In genomic region chr10:84270708-84271107, GRCh38 we compare ENCODE assay signal across 26 cellular contexts. TPM values are rescaled to one million over a fixed set of nuclear protein-coding genes. Genes with fewer than 3 reads are reported as not detected.
DNase-seq lines count a peak whose midpoint lies in the region; ATAC-seq and TF ChIP-seq lines count a peak whose summit lies in the region.
"Had no signal": no experiment of that assay in that cellular context is flagged by ENCODE, and none has a peak within 500 bp of the region (broad histone marks: within the 10 kb centered on the region; RNA-seq: fewer than 3 reads in every experiment).

No MANE protein-coding gene starts in this region.

- POLR2A ChIA-PET in WTC11 (lab: Charles Lee): no interaction called here

- ATAC-seq in WTC11: no peak
- no peak for ATAC-seq in GM21423 (IDR thresholded peaks at IDR 0.05; ENCODE audit: unreplicated experiment)
- ATAC-seq: gastroesophageal sphincter; left lobe of liver; SK-N-SH treated with all-trans-retinoic acid at 6 μM for 48 hours; stimulated activated naive B cell treated with anti-CD40 and anti-IgM and Interleukin-4, amounts not matched to agents 10 μg/mL and 1 μg/mL and 100 μg/mL, for 72 hours had no signal

- no peak overlapping the region for H3K9ac ChIP-seq in endodermal cell (ENCODE audit: extremely low read depth, low read length, poor library complexity, severe bottlenecking)

- H3K4me1 Mint-ChIP-seq in endodermal cell: peaks cover 18% of the 10 kb centered on the region
- H3K4me1 Mint-ChIP-seq in WTC11: peaks cover 9% of the 10 kb centered on the region
- H3K4me1 Mint-ChIP-seq: CD14-positive monocyte; stimulated activated naive B cell treated with anti-CD40 and anti-IgM and Interleukin-4, amounts not matched to agents 10 μg/mL and 1 μg/mL and 100 μg/mL, for 72 hours had no signal

- H3K27ac ChIP-seq in endodermal cell (ENCODE audit: low read depth, low read length): no peak overlapping the region
- H3K27ac ChIP-seq: dorsolateral prefrontal cortex, gastroesophageal sphincter, right atrium auricular region, tibial nerve had no signal

- DNase-seq in COR-L47 (lab: John Stamatoyannopoulos, UW) (peak; percentile 35), LoVo (ENCODE audit: low spot score) (peak; percentile 15), NCI-H2196 (lab: John Stamatoyannopoulos, UW; ENCODE audit: unreplicated experiment) (peak; percentile 67), endodermal cell (peak; percentile 52), hypothalamus (lab: John Stamatoyannopoulos, UW) (no peak), WTC11 (ENCODE audit: low spot score) (no peak), NCI-H2227 (lab: John Stamatoyannopoulos, UW; ENCODE audit: unreplicated experiment) (no peak)
- DNase-seq: activated CD4-positive, alpha-beta T cell treated with anti-CD3 and anti-CD28 coated beads for 4 hours; activated CD8-positive, alpha-beta memory T cell treated with anti-CD3 and anti-CD28 coated beads, Interleukin-2, amount 50 U/mL, for 4 hours; activated effector memory CD4-positive, alpha-beta T cell treated with anti-CD3 and anti-CD28 coated beads, Interleukin-2, amount 50 U/mL, for 16 hours; dorsolateral prefrontal cortex; NCI-H526 treated with DMSO at 0.1 percent for 48 hours; nucleus accumbens; stimulated activated CD4-positive, alpha-beta T cell treated with anti-CD3 and anti-CD28 coated beads, Interleukin-15, amount 100 ng/mL, for 24 hours; stimulated activated naive B cell treated with anti-CD40 and anti-IgM and Interleukin-4, amounts not matched to agents 10 μg/mL and 1 μg/mL and 100 μg/mL, for 72 hours had no signal

- no peaks in the 10 kb centered on the region for H3K9me3 ChIP-seq in endodermal cell (ENCODE audit: control insufficient read depth, low read length)
- H3K9me3 ChIP-seq: gastroesophageal sphincter, HAP-1, right atrium auricular region, tibial nerve had no signal

- H3K36me3 Mint-ChIP-seq in endodermal cell (ENCODE audit: low read depth) (no peaks in the 10 kb centered on the region), WTC11 (no peaks in the 10 kb centered on the region)
- H3K36me3 Mint-ChIP-seq: CD14-positive monocyte; stimulated activated naive B cell treated with anti-CD40 and anti-IgM and Interleukin-4, amounts not matched to agents 10 μg/mL and 1 μg/mL and 100 μg/mL, for 72 hours had no signal

- H3K4me1 ChIP-seq in endodermal cell (ENCODE audit: control insufficient read depth, insufficient read depth, low read length): peaks cover 9% of the 10 kb centered on the region
- H3K4me1 ChIP-seq: gastroesophageal sphincter, HAP-1, right atrium auricular region, tibial nerve had no signal

- no peaks in the 10 kb centered on the region for H3K27me3 ChIP-seq in endodermal cell (ENCODE audit: control insufficient read depth, insufficient read depth, low read length, poor library complexity, severe bottlenecking)
- H3K27me3 ChIP-seq: right atrium auricular region, tibial nerve had no signal

- H3K36me3 ChIP-seq in endodermal cell (ENCODE audit: control insufficient read depth, insufficient read depth, low read length): no peaks in the 10 kb centered on the region
- H3K36me3 ChIP-seq: gastroesophageal sphincter, HAP-1, right atrium auricular region, tibial nerve had no signal

- peak overlapping the region; percentile 22 for H3K4me3 Mint-ChIP-seq in endodermal cell
- H3K4me3 Mint-ChIP-seq in WTC11: no peak overlapping the region
- H3K4me3 Mint-ChIP-seq: CD14-positive monocyte; stimulated activated naive B cell treated with anti-CD40 and anti-IgM and Interleukin-4, amounts not matched to agents 10 μg/mL and 1 μg/mL and 100 μg/mL, for 72 hours had no signal

- no CpG with 5 or more reads among the region's 1 CpG for WGBS in endodermal cell (ENCODE audit: insufficient coverage in 1 of 2, insufficient read length in 1 of 2), 2 experiments

- H3K9me3 Mint-ChIP-seq in endodermal cell (no peaks in the 10 kb centered on the region), WTC11 (no peaks in the 10 kb centered on the region)
- H3K9me3 Mint-ChIP-seq: CD14-positive monocyte; stimulated activated naive B cell treated with anti-CD40 and anti-IgM and Interleukin-4, amounts not matched to agents 10 μg/mL and 1 μg/mL and 100 μg/mL, for 72 hours had no signal

- TF ChIP-seq CTCF in endodermal cell (conservative IDR thresholded peaks at IDR 0.05) (no peak), WTC11 (IDR thresholded peaks at IDR 0.05) (no peak)

- H3K4me3 ChIP-seq in endodermal cell (ENCODE audit: low read length): peak overlapping the region; percentile 16
- H3K4me3 ChIP-seq: dorsolateral prefrontal cortex, gastroesophageal sphincter, HAP-1, right atrium auricular region, tibial nerve had no signal

- CTCF ChIA-PET in WTC11 (lab: Charles Lee): interaction anchor here (7.0 kb wide), 1 partner anchor 267 kb away, joined by 261 read pairs; no protein-coding TSS in a partner anchor

- H3K27ac Mint-ChIP-seq in endodermal cell (peak overlapping the region; percentile 78), WTC11 (no peak overlapping the region)
- H3K27ac Mint-ChIP-seq: CD14-positive monocyte; stimulated activated naive B cell treated with anti-CD40 and anti-IgM and Interleukin-4, amounts not matched to agents 10 μg/mL and 1 μg/mL and 100 μg/mL, for 72 hours had no signal

- H3K27me3 Mint-ChIP-seq in endodermal cell (ENCODE audit: insufficient read depth) (peaks cover 4% of the 10 kb centered on the region), WTC11 (ENCODE audit: low read depth) (peaks cover 5% of the 10 kb centered on the region)

TF ChIP-seq in WTC11, 78 proteins besides CTCF, POLR2A, EP300 and RAD21:
- TF ChIP-seq RORB (CRISPR knock-in tag; IDR thresholded peaks at IDR 0.05) (no peak), E2F1 (CRISPR knock-in tag; IDR thresholded peaks at IDR 0.05) (no peak), ZNF512 (CRISPR knock-in tag; IDR thresholded peaks at IDR 0.05; ENCODE audit: borderline replicate concordance) (no peak), NFATC4 (CRISPR knock-in tag; IDR thresholded peaks at IDR 0.05) (no peak), SMAD4 (CRISPR knock-in tag; IDR thresholded peaks at IDR 0.05) (no peak)

RNA-seq across cellular contexts. Expression of gene RGR, which starts 25.9 kb away (rescaled TPM):
- total RNA-seq in endodermal cell (not detected), WTC11 (2021) (not detected in 3 replicates)
- polyA plus RNA-seq in endodermal cell (2013, experiment 1 of 2): 0.46 TPM
- not detected for polyA plus RNA-seq in endodermal cell (2013, experiment 2 of 2)
- total RNA-seq: cardiac septum, left lobe of liver, mucosa of gallbladder, right atrium auricular region had no signal
- polyA plus RNA-seq: CD14-positive monocyte had no signal

RNA-seq across cellular contexts. Expression of gene LRIT1, which starts 29.4 kb away (rescaled TPM):
- total RNA-seq in endodermal cell (under 1 TPM in 1 of 2 donors, not detected in 1; 0.11 TPM), WTC11 (2021) (not detected in 3 replicates)
- not detected for polyA plus RNA-seq in endodermal cell (2013, experiment 1 of 2)
- not detected for polyA plus RNA-seq in endodermal cell (2013, experiment 2 of 2)
- total RNA-seq: cardiac septum, left lobe of liver, mucosa of gallbladder, right atrium auricular region, tibial nerve had no signal
- polyA plus RNA-seq: CD14-positive monocyte, esophagus had no signal

RNA-seq across cellular contexts. Expression of gene LRIT2, which starts 45.4 kb away (rescaled TPM):
- total RNA-seq in endodermal cell (not detected), WTC11 (2021) (not detected in 3 replicates)
- polyA plus RNA-seq in endodermal cell (2013, experiment 1 of 2): not detected
- not detected for polyA plus RNA-seq in endodermal cell (2013, experiment 2 of 2)
- total RNA-seq: cardiac septum, gastroesophageal sphincter, left lobe of liver, mucosa of gallbladder, right atrium auricular region, tibial nerve had no signal
- polyA plus RNA-seq: CD14-positive monocyte, esophagus had no signal

RNA-seq across cellular contexts. Expression of gene CCSER2, which starts 57.7 kb away (rescaled TPM):
- total RNA-seq in endodermal cell (10 to 100 TPM; 29.8 to 38.8 TPM), WTC11 (2021) (21.4 to 30.6 TPM (median 22.7 TPM) in 3 replicates)
- polyA plus RNA-seq in endodermal cell (2013, experiment 1 of 2): 23.2 TPM
- 25.8 TPM for polyA plus RNA-seq in endodermal cell (2013, experiment 2 of 2)

Comparison
In these comparisons a context has a peak if more than half of its experiments do, and no peak if none do; other contexts are left out.
1. DNase-seq: peak in COR-L47 (single experiment), LoVo (single experiment), NCI-H2196 (single experiment) and endodermal cell (single experiment); none in hypothalamus (0 of 51), WTC11 (single experiment) and NCI-H2227 (single experiment).